7 cellular contexts compared by ENCODE assay signal in genomic region chr4:172892300-172892699, GRCh38.
DNase-seq lines count a peak whose midpoint lies in the region; ATAC-seq and TF ChIP-seq lines count a peak whose summit lies in the region.

No MANE protein-coding gene starts in this region.

- TF ChIP-seq CTCF in body of pancreas (IDR thresholded peaks at IDR 0.05) (peak in 6 of 7 experiments; percentile 23 to 43 (median 34)), osteoblast (IDR thresholded peaks at IDR 0.05; ENCODE audit: extremely low read depth, low read depth, low read length) (peak; percentile 67)

- ATAC-seq in GM18868 (IDR thresholded peaks at IDR 0.05; ENCODE audit: unreplicated experiment) (peak; percentile 63), HG03439 (IDR thresholded peaks at IDR 0.05; ENCODE audit: unreplicated experiment) (peak; percentile 53), body of pancreas (no peak)
- ATAC-seq in stimulated activated naive CD8-positive, alpha-beta T cell treated with anti-CD3 and anti-CD28 coated beads, Interleukin-15, amount 100 ng/mL, for 72 hours: no peak

- no peak overlapping the region for H3K4me3 Mint-ChIP-seq in stimulated activated naive CD8-positive, alpha-beta T cell treated with anti-CD3 and anti-CD28 coated beads, Interleukin-15, amount 100 ng/mL, for 72 hours

- H3K27ac Mint-ChIP-seq in stimulated activated naive CD8-positive, alpha-beta T cell treated with anti-CD3 and anti-CD28 coated beads, Interleukin-15, amount 100 ng/mL, for 72 hours: no peak overlapping the region

- H3K9me3 ChIP-seq in body of pancreas (no peaks in the 10 kb centered on the region), osteoblast (ENCODE audit: low read depth, low read length) (no peaks in the 10 kb centered on the region)

- H3K36me3 ChIP-seq in body of pancreas (replicated peaks in 1 of 2; ENCODE audit: insufficient read depth in 1 of 2, low read depth in 2 of 2) (no peaks in the 10 kb centered on the region), osteoblast (ENCODE audit: insufficient read depth, low read length) (no peaks in the 10 kb centered on the region)

- intact Hi-C loops in body of pancreas (cut with DNase I): no loop called here

- H3K79me2 ChIP-seq in osteoblast (ENCODE audit: insufficient read depth, low read length): no peaks in the 10 kb centered on the region

- H3K27me3 ChIP-seq in body of pancreas (no peaks in the 10 kb centered on the region), osteoblast (ENCODE audit: insufficient read depth, low read length) (no peaks in the 10 kb centered on the region)

- no peak for TF ChIP-seq POLR2A in body of pancreas (IDR thresholded peaks at IDR 0.05)

- no peak overlapping the region for H3K4me3 ChIP-seq in body of pancreas
- no peak overlapping the region for H3K4me3 ChIP-seq in osteoblast (ENCODE audit: insufficient read depth, low read length)

- no peak overlapping the region for H3K27ac ChIP-seq in body of pancreas
- H3K27ac ChIP-seq in osteoblast (ENCODE audit: low read depth, low read length): no peak overlapping the region

- H2AFZ ChIP-seq in osteoblast (ENCODE audit: low read length): no peak overlapping the region

- no peaks in the 10 kb centered on the region for H3K27me3 Mint-ChIP-seq in stimulated activated naive CD8-positive, alpha-beta T cell treated with anti-CD3 and anti-CD28 coated beads, Interleukin-15, amount 100 ng/mL, for 72 hours

- H4K20me1 ChIP-seq in osteoblast (ENCODE audit: insufficient read depth, low read length): no peaks in the 10 kb centered on the region

- no peaks in the 10 kb centered on the region for H3K4me1 Mint-ChIP-seq in stimulated activated naive CD8-positive, alpha-beta T cell treated with anti-CD3 and anti-CD28 coated beads, Interleukin-15, amount 100 ng/mL, for 72 hours

- WGBS in body of pancreas, 2 donors: 21 to 24% methylated on average over 4 of the region's 4 CpGs

- DNase-seq in body of pancreas (no peak), osteoblast (ENCODE audit: insufficient read length, low spot score, missing footprints) (no peak), UCSD-AML1 (lab: John Stamatoyannopoulos, UW; ENCODE audit: unreplicated experiment) (no peak), NCI-H146 treated with DMSO at 0.1 percent for 48 hours (lab: John Stamatoyannopoulos, UW; ENCODE audit: unreplicated experiment) (no peak)
- no peak for DNase-seq in stimulated activated naive CD8-positive, alpha-beta T cell treated with anti-CD3 and anti-CD28 coated beads, Interleukin-15, amount 100 ng/mL, for 72 hours

- H3K4me1 ChIP-seq in body of pancreas (no peaks in the 10 kb centered on the region), osteoblast (ENCODE audit: insufficient read depth, low read length) (no peaks in the 10 kb centered on the region)

- H3K4me2 ChIP-seq in osteoblast (ENCODE audit: insufficient read depth, low read length): no peak overlapping the region

- H3K9me3 Mint-ChIP-seq in stimulated activated naive CD8-positive, alpha-beta T cell treated with anti-CD3 and anti-CD28 coated beads, Interleukin-15, amount 100 ng/mL, for 72 hours: peaks cover 14 to 20% of the 10 kb centered on the region in 2 donors

Comparison
In these comparisons a context has a peak if more than half of its experiments do, and no peak if none do; other contexts are left out.
1. ATAC-seq: peak in GM18868 (single experiment) and HG03439 (single experiment); none in body of pancreas (single experiment) and stimulated activated naive CD8-positive, alpha-beta T cell treated with anti-CD3 and anti-CD28 coated beads, Interleukin-15, amount 100 ng/mL, for 72 hours (single experiment).